ENCODE assay signal across 1 cellular context in the genomic region with DNA sequence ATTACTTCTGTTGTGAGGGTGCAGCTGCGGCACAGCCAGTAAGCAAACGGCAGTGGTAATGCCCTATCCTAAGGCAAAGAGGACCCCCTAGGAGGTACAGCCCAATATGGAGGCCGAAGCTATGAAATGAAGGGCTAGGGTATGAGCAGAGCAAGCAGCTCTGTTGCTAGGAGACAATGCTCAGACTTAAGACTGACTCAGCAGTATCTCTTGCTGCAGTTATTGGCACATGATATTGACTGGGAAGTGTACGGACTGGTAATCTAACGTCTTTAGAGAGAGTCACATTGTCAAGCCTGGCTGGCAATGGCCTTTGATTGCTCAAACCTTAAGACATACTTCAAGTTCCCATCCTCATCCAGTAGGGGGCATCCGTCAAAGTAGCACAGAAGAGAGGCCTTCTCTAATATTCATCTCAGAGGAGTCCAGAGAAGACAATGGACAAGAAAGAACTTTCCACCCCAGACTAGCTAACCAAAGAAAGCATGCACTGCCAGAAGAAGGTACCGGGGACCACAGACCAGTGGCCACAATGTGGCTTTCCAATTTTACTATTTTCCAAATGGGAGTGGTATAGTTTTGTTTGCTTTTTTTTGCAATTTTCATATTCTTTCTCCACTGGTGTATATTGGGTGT.
A peak's percentile ranks its signal among the peaks of the same experiment; 100 is the strongest.
TF ChIP-seq lines count a peak whose summit lies in the region.

No MANE protein-coding gene starts in this region.

TF ChIP-seq in K562, 482 proteins besides CTCF, POLR2A, EP300 and RAD21 (continued from another document):
- TF ChIP-seq, protein P1, sequence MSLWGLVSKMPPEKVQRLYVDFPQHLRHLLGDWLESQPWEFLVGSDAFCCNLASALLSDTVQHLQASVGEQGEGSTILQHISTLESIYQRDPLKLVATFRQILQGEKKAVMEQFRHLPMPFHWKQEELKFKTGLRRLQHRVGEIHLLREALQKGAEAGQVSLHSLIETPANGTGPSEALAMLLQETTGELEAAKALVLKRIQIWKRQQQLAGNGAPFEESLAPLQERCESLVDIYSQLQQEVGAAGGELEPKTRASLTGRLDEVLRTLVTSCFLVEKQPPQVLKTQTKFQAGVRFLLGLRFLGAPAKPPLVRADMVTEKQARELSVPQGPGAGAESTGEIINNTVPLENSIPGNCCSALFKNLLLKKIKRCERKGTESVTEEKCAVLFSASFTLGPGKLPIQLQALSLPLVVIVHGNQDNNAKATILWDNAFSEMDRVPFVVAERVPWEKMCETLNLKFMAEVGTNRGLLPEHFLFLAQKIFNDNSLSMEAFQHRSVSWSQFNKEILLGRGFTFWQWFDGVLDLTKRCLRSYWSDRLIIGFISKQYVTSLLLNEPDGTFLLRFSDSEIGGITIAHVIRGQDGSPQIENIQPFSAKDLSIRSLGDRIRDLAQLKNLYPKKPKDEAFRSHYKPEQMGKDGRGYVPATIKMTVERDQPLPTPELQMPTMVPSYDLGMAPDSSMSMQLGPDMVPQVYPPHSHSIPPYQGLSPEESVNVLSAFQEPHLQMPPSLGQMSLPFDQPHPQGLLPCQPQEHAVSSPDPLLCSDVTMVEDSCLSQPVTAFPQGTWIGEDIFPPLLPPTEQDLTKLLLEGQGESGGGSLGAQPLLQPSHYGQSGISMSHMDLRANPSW (CRISPR knock-in tag; IDR thresholded peaks at IDR 0.05) = no peak
- peak; percentile 76 for TF ChIP-seq ZNF316 (IDR thresholded peaks at IDR 0.05)
- TF ChIP-seq, protein P2, sequence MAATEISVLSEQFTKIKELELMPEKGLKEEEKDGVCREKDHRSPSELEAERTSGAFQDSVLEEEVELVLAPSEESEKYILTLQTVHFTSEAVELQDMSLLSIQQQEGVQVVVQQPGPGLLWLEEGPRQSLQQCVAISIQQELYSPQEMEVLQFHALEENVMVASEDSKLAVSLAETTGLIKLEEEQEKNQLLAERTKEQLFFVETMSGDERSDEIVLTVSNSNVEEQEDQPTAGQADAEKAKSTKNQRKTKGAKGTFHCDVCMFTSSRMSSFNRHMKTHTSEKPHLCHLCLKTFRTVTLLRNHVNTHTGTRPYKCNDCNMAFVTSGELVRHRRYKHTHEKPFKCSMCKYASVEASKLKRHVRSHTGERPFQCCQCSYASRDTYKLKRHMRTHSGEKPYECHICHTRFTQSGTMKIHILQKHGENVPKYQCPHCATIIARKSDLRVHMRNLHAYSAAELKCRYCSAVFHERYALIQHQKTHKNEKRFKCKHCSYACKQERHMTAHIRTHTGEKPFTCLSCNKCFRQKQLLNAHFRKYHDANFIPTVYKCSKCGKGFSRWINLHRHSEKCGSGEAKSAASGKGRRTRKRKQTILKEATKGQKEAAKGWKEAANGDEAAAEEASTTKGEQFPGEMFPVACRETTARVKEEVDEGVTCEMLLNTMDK (IDR thresholded peaks at IDR 0.05; ENCODE audit: borderline replicate concordance, insufficient read depth, low read depth, low read length, poor library complexity, severe bottlenecking) = peak; percentile 74
- TF ChIP-seq ILF3 (IDR thresholded peaks at IDR 0.05; ENCODE audit: borderline replicate concordance) = no peak
- no peak for TF ChIP-seq CC2D1A (IDR thresholded peaks at IDR 0.05)
- no peak for TF ChIP-seq CEBPG (CRISPR knock-in tag; IDR thresholded peaks at IDR 0.05)
- peak in 1 of 2 experiments; percentile 79; a peak in 2 of 4 replicates for TF ChIP-seq CEBPG (tag; conservative IDR thresholded peaks at IDR 0.05 in 1 of 2, IDR thresholded peaks at IDR 0.05 in 1 of 2)
- TF ChIP-seq NBN (IDR thresholded peaks at IDR 0.05; ENCODE audit: low read depth) = no peak
- no peak for TF ChIP-seq ZBTB1 (CRISPR knock-in tag; IDR thresholded peaks at IDR 0.05; ENCODE audit: borderline replicate concordance, low read depth)
- TF ChIP-seq NONO (IDR thresholded peaks at IDR 0.05; ENCODE audit: low read depth in 2 of 2, low read length in 1 of 2) = no peak
- TF ChIP-seq RFX1 (IDR thresholded peaks at IDR 0.05) = peak; percentile 44; the same call in 1 of the 2 replicates
- TF ChIP-seq POLR3A (IDR thresholded peaks at IDR 0.05; ENCODE audit: borderline replicate concordance, extremely low read depth, insufficient read depth, insufficient read length) = no peak
